In genomic region chr19:49161987-49162386, GRCh38 we compare ENCODE assay signal across 4 cellular contexts.
TF ChIP-seq lines count a peak whose summit lies in the region.

No MANE protein-coding gene starts in this region.

TF ChIP-seq in SK-N-SH, 30 proteins besides CTCF, POLR2A, EP300 and RAD21 (continues in another document):
- TF ChIP-seq YY1 (IDR thresholded peaks at IDR 0.05; ENCODE audit: low read depth) (no peak), JUND (IDR thresholded peaks at IDR 0.05) (no peak), ZBTB33 (IDR thresholded peaks at IDR 0.05; ENCODE audit: borderline replicate concordance, low read depth) (no peak), USF2 (IDR thresholded peaks at IDR 0.05; ENCODE audit: borderline replicate concordance, low read depth, low read length) (no peak), RXRA (IDR thresholded peaks at IDR 0.05; ENCODE audit: borderline replicate concordance, low read depth) (no peak), USF1 (IDR thresholded peaks at IDR 0.05; ENCODE audit: borderline replicate concordance, low read depth) (no peak), FOSL2 (IDR thresholded peaks at IDR 0.05; ENCODE audit: borderline replicate concordance, low read depth) (no peak), NRF1 (IDR thresholded peaks at IDR 0.05; ENCODE audit: low read depth, low read length) (no peak), SMC3 (IDR thresholded peaks at IDR 0.05; ENCODE audit: low read depth, low read length) (no peak), MEF2A (IDR thresholded peaks at IDR 0.05; ENCODE audit: borderline replicate concordance, low read depth) (no peak), NFIC (IDR thresholded peaks at IDR 0.05; ENCODE audit: borderline replicate concordance) (no peak), MAX (IDR thresholded peaks at IDR 0.05; ENCODE audit: low read depth) (no peak), GABPA (IDR thresholded peaks at IDR 0.05; ENCODE audit: low read depth) (no peak), ELF1 (IDR thresholded peaks at IDR 0.05) (no peak)

TF ChIP-seq in SK-N-SH treated with all-trans-retinoic acid at 6 μM for 48 hours, 23 proteins besides CTCF, POLR2A, EP300 and RAD21:
- TF ChIP-seq BACH2 (CRISPR knock-in tag; IDR thresholded peaks at IDR 0.05; ENCODE audit: borderline replicate concordance) (no peak), RARB (CRISPR knock-in tag; IDR thresholded peaks at IDR 0.05) (no peak), ZFP30 (CRISPR knock-in tag; IDR thresholded peaks at IDR 0.05) (no peak), ARNTL (CRISPR knock-in tag; IDR thresholded peaks at IDR 0.05; ENCODE audit: borderline replicate concordance, low read depth) (no peak), TCF4 (CRISPR knock-in tag; IDR thresholded peaks at IDR 0.05; ENCODE audit: borderline replicate concordance) (no peak)

TF ChIP-seq in IMR-90, 13 proteins besides CTCF, POLR2A, EP300 and RAD21:
- TF ChIP-seq FOS (IDR thresholded peaks at IDR 0.05; ENCODE audit: low read depth, low read length) (no peak), NFE2L2 (IDR thresholded peaks at IDR 0.05; ENCODE audit: low read depth, low read length) (no peak), CHD1 (IDR thresholded peaks at IDR 0.05; ENCODE audit: low read depth, low read length) (no peak), MAFK (IDR thresholded peaks at IDR 0.05; ENCODE audit: low read depth, low read length) (no peak), CEBPB (IDR thresholded peaks at IDR 0.05; ENCODE audit: low read depth, low read length) (no peak)

TF ChIP-seq in endothelial cell of umbilical vein, 7 proteins besides CTCF, POLR2A, EP300 and RAD21:
- TF ChIP-seq POLR2AphosphoS5 (IDR thresholded peaks at IDR 0.05; ENCODE audit: insufficient read depth, low read depth, low read length) (peak; percentile 19), GATA2 (IDR thresholded peaks at IDR 0.05; ENCODE audit: insufficient read depth, insufficient read length, low read depth, low read length) (peak; percentile 58), MYC (IDR thresholded peaks at IDR 0.05; ENCODE audit: low read depth, low read length) (no peak), FOS (IDR thresholded peaks at IDR 0.05; ENCODE audit: borderline replicate concordance, insufficient read depth, low read length) (peak; percentile 41)
